8 cellular contexts compared by ENCODE assay signal in genomic region chr17:29292992-29293889, GRCh38. TPM values are rescaled to one million over a fixed set of nuclear protein-coding genes. Genes with fewer than 3 reads are reported as not detected.
DNase-seq lines count a peak whose midpoint lies in the region; ATAC-seq and TF ChIP-seq lines count a peak whose summit lies in the region.

No MANE protein-coding gene starts in this region.

- peak overlapping the region; percentile 89 to 100 for H3K27ac Mint-ChIP-seq in activated naive CD4-positive, alpha-beta T cell treated with anti-CD3 and anti-CD28 coated beads, Interleukin-2, amount 50 U/mL, for 72 hours
- peak overlapping the region; percentile 100 for H3K27ac Mint-ChIP-seq in osteocyte (ENCODE audit: unreplicated experiment)

- intact Hi-C loops in Right ventricle myocardium inferior (cut with DNase I), result loop anchor here (10.0 kb wide), 1 partner anchor 272 kb away; the partner anchor contains the start of genes ABHD15 and TP53I13
- intact Hi-C loops in thyroid gland (cut with DNase I), result loop anchor here (5.0 kb wide), 1 partner anchor 146 kb away; no protein-coding TSS in a partner anchor

- H3K9ac ChIP-seq in HUES48 (ENCODE audit: low read depth, low read length), result peak overlapping the region; percentile 86

- H3K4me3 ChIP-seq in HUES48 (ENCODE audit: low read depth, low read length) (peak overlapping the region; percentile 89), SJSA1 (peak overlapping the region; percentile 87), thyroid gland (replicated peaks in 1 of 3) (peak overlapping the region; percentile 87 to 99 (median 88))

- peaks cover 27 to 39% of the 10 kb centered on the region in 2 donors for H3K36me3 Mint-ChIP-seq in activated naive CD4-positive, alpha-beta T cell treated with anti-CD3 and anti-CD28 coated beads, Interleukin-2, amount 50 U/mL, for 72 hours
- H3K36me3 Mint-ChIP-seq in osteocyte (ENCODE audit: unreplicated experiment), result peaks cover 10% of the 10 kb centered on the region

- no peaks in the 10 kb centered on the region for H3K27me3 Mint-ChIP-seq in osteocyte (ENCODE audit: unreplicated experiment)

- TF ChIP-seq POLR2A in thyroid gland (IDR thresholded peaks at IDR 0.05), result peak in 1 of 2 donors; percentile 18

- H3K9me3 ChIP-seq in HUES48 (ENCODE audit: control insufficient read depth, insufficient read depth, low read length), result no peaks in the 10 kb centered on the region
- H3K9me3 ChIP-seq in SJSA1 (replicated peaks), result no peaks in the 10 kb centered on the region
- no peaks in the 10 kb centered on the region for H3K9me3 ChIP-seq in thyroid gland

- WGBS in thyroid gland, 2 donors, result 0 to 1% methylated on average over 17 to 36 of the region's 54 CpGs

- TF ChIP-seq CTCF in osteocyte (IDR thresholded peaks at IDR 0.05) (no peak), thyroid gland (IDR thresholded peaks at IDR 0.05) (no peak)

- H3K4me1 Mint-ChIP-seq in osteocyte (ENCODE audit: unreplicated experiment), result peaks cover 43% of the 10 kb centered on the region

- peak; percentile 36 to 50 for ATAC-seq in activated naive CD4-positive, alpha-beta T cell treated with anti-CD3 and anti-CD28 coated beads, Interleukin-2, amount 50 U/mL, for 72 hours
- ATAC-seq in Right ventricle myocardium inferior, result peak; percentile 32

- H3K27me3 ChIP-seq in HUES48 (ENCODE audit: control insufficient read depth, insufficient read depth, low read length) (no peaks in the 10 kb centered on the region), SJSA1 (replicated peaks) (no peaks in the 10 kb centered on the region), thyroid gland (no peaks in the 10 kb centered on the region)

- H3K36me3 ChIP-seq in HUES48 (ENCODE audit: control insufficient read depth, insufficient read depth, low read length) (peaks cover 25% of the 10 kb centered on the region), SJSA1 (peaks cover 36% of the 10 kb centered on the region), thyroid gland (peaks cover 0 to 5% of the 10 kb centered on the region in 2 donors)

- H3K4me3 Mint-ChIP-seq in osteocyte (ENCODE audit: unreplicated experiment), result peak overlapping the region; percentile 100

- peak overlapping the region; percentile 96 for H3K27ac ChIP-seq in HUES48 (ENCODE audit: low read depth, low read length)
- peak overlapping the region; percentile 87 for H3K27ac ChIP-seq in SJSA1
- peak overlapping the region; percentile 90 to 100 (median 98) for H3K27ac ChIP-seq in thyroid gland

- H3K9me3 Mint-ChIP-seq in activated naive CD4-positive, alpha-beta T cell treated with anti-CD3 and anti-CD28 coated beads, Interleukin-2, amount 50 U/mL, for 72 hours, result no peaks in the 10 kb centered on the region
- H3K9me3 Mint-ChIP-seq in osteocyte (ENCODE audit: unreplicated experiment), result no peaks in the 10 kb centered on the region

- H3K4me1 ChIP-seq in HUES48 (ENCODE audit: control insufficient read depth, insufficient read depth, low read length) (peaks cover 8% of the 10 kb centered on the region), SJSA1 (replicated peaks) (0 out of 2 replicates have a peak, but pooled peaks cover 4% of the 10 kb centered on the region), thyroid gland (peaks cover 28 to 29% of the 10 kb centered on the region in 2 donors)

- DNase-seq in NCI-H524 (lab: John Stamatoyannopoulos, UW) (peak; percentile 65 to 77), NCI-H524 treated with DMSO at 0.1 percent for 48 hours (lab: John Stamatoyannopoulos, UW) (no peak), SJSA1 (ENCODE audit: low read depth in 1 of 2, low spot score in 2 of 2) (peak; percentile 53 to 69), Right ventricle myocardium inferior (ENCODE audit: missing footprints) (peak; percentile 86), osteocyte (ENCODE audit: extremely low spot score, unreplicated experiment) (peak; percentile 88), thyroid gland (peak; percentile 66)
- DNase-seq in activated naive CD4-positive, alpha-beta T cell treated with anti-CD3 and anti-CD28 coated beads, Interleukin-2, amount 50 U/mL, for 72 hours (ENCODE audit: low spot score in 2 of 2), result peak; percentile 60 to 76

RNA-seq across cellular contexts. Expression of gene NUFIP2, which starts 0.7 kb away (rescaled TPM):
- total RNA-seq in SJSA1 (2014; rRNA removed; shearing (Covaris generic)), result 28.8 and 36.2 TPM in 2 replicates
- 100 to 1,000 TPM in 1 of 2 donors, 10 to 100 TPM in 1; 63.6 to 113 TPM for total RNA-seq in activated naive CD4-positive, alpha-beta T cell treated with anti-CD3 and anti-CD28 coated beads, Interleukin-2, amount 50 U/mL, for 72 hours
- 42.3 TPM for total RNA-seq in Right ventricle myocardium inferior
- total RNA-seq in osteocyte, result 46.8 and 48.0 TPM in 2 replicates
- total RNA-seq in thyroid gland, result 10 to 100 TPM; 29.9 to 52.3 (median 41.1) TPM

RNA-seq across cellular contexts. Expression of gene CRYBA1, which starts 46.6 kb away (rescaled TPM):
- total RNA-seq in SJSA1 (2014; rRNA removed; shearing (Covaris generic)), result not detected in 2 replicates
- total RNA-seq in activated naive CD4-positive, alpha-beta T cell treated with anti-CD3 and anti-CD28 coated beads, Interleukin-2, amount 50 U/mL, for 72 hours, result not detected
- not detected for total RNA-seq in Right ventricle myocardium inferior
- total RNA-seq in osteocyte, result not detected in 2 replicates
- not detected for total RNA-seq in thyroid gland
